Comparison of ENCODE assay signal across 26 cellular contexts in the genomic region with DNA sequence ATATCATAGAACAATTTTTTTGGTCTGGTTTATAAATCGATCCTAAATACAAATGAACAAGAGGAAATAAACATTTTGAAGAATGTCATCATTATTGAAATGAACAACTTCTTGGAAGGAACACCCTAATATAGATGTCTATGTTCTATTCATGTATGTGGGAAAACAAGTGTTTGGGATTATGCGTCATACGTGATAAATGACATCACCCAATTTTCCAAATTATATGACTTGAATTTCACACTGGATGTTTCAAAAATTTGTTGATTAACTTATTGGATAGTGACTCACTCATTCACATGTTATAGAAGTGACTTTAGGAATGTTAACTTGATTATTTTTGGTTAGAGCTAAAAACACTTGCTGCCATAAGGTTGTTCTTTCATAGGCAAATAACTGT.
"Had no signal": no experiment of that assay in that cellular context is flagged by ENCODE, and none has a peak within 500 bp of the region (broad histone marks: within the 10 kb centered on the region; RNA-seq: fewer than 3 reads in every experiment).

No MANE protein-coding gene starts in this region.

- H3K9me3 Mint-ChIP-seq: activated B cell treated with CpG ODN at 0.5 μM for 24 hours; activated naive CD4-positive, alpha-beta T cell treated with anti-CD3 and anti-CD28 coated beads, Interleukin-2, amount 50 U/mL, for 24 hours had no signal

- H3K4me3 Mint-ChIP-seq: activated B cell treated with CpG ODN at 0.5 μM for 24 hours; activated naive CD4-positive, alpha-beta T cell treated with anti-CD3 and anti-CD28 coated beads, Interleukin-2, amount 50 U/mL, for 24 hours; T-helper 17 cell had no signal

- H3K9ac ChIP-seq: KMS-11 had no signal

- H3K27ac Mint-ChIP-seq: activated B cell treated with CpG ODN at 0.5 μM for 24 hours; activated CD4-positive, alpha-beta T cell treated with anti-CD3 and anti-CD28 coated beads, Interleukin-2, amount 10 ng/mL, durations not matched to agents 24 days and 14 days; activated naive CD4-positive, alpha-beta T cell treated with anti-CD3 and anti-CD28 coated beads, Interleukin-2, amount 50 U/mL, for 24 hours; T-helper 17 cell had no signal

- H3K27ac ChIP-seq: breast epithelium, coronary artery had no signal

- H3K27me3 ChIP-seq: breast epithelium had no signal

- FAIRE-seq: RCC 7860, TTC549 had no signal

- H3K9me3 ChIP-seq: breast epithelium had no signal

- H3K4me3 ChIP-seq: breast epithelium, coronary artery had no signal

- H3K36me3 ChIP-seq: breast epithelium had no signal

- DNase-seq: activated B cell treated with CpG ODN at 0.5 μM for 24 hours; activated CD4-positive, alpha-beta memory T cell treated with anti-CD3 and anti-CD28 coated beads, Interleukin-2, amount 10 ng/mL, durations not matched to agents 7 days and 5 days; activated CD4-positive, alpha-beta T cell treated with anti-CD3 and anti-CD28 coated beads for 1 hour; activated CD4-positive, alpha-beta T cell treated with anti-CD3 and anti-CD28 coated beads, Interleukin-2, amount 10 ng/mL, durations not matched to agents 24 days and 14 days; activated CD8-positive, alpha-beta memory T cell treated with anti-CD3 and anti-CD28 coated beads, Interleukin-2, amount 50 U/mL, for 4 hours; activated effector memory CD4-positive, alpha-beta T cell treated with Interleukin-2 at 50 U/mL for 16 hours; activated naive CD4-positive, alpha-beta T cell; activated T-cell treated with anti-CD3 and anti-CD28 coated beads, Interleukin-2, amount 50 U/mL, for 1 hour; aorta; caudate nucleus; NCI-H1105 treated with DMSO at 0.1 percent for 48 hours; NCI-H1436 treated with DMSO at 0.1 percent for 48 hours; NCI-H187; NCI-H2081 treated with DMSO at 0.1 percent for 48 hours; NCI-H526 treated with DMSO at 0.1 percent for 48 hours; NCI-H82; PC-3; SHP77; T-helper 17 cell; T1000 had no signal

- ATAC-seq: PC-3, T-helper 17 cell had no signal

- H3K4me1 ChIP-seq: breast epithelium had no signal

- H3K27me3 Mint-ChIP-seq: activated B cell treated with CpG ODN at 0.5 μM for 24 hours; activated naive CD4-positive, alpha-beta T cell treated with anti-CD3 and anti-CD28 coated beads, Interleukin-2, amount 50 U/mL, for 24 hours; T-helper 17 cell had no signal
